In genomic region chr9:70135176-70135575, GRCh38 we compare ENCODE assay signal across 30 cellular contexts.
A peak's percentile ranks its signal among the peaks of the same experiment; 100 is the strongest.
DNase-seq lines count a peak whose midpoint lies in the region; ATAC-seq, FAIRE-seq and TF ChIP-seq lines count a peak whose summit lies in the region.
"Had no signal": no experiment of that assay in that cellular context is flagged by ENCODE, and none has a peak within 500 bp of the region (broad histone marks: within the 10 kb centered on the region; RNA-seq: fewer than 3 reads in every experiment).

No MANE protein-coding gene starts in this region.

- H3K9me2 ChIP-seq in GM23248 (ENCODE audit: insufficient read depth), result no peaks in the 10 kb centered on the region
- no peaks in the 10 kb centered on the region for H3K9me2 ChIP-seq in SK-N-SH

- peaks cover 34% of the 10 kb centered on the region for H3K4me1 ChIP-seq in GM23248 (ENCODE audit: insufficient read depth)
- peaks cover 16 to 32% of the 10 kb centered on the region in 2 experiments for H3K4me1 ChIP-seq in SK-N-SH (ENCODE audit: control insufficient read depth in 1 of 2, insufficient read depth in 2 of 2, low read depth in 1 of 2, low read length in 1 of 2)
- peaks cover 43% of the 10 kb centered on the region for H3K4me1 ChIP-seq in foreskin keratinocyte
- peaks cover 58% of the 10 kb centered on the region for H3K4me1 ChIP-seq in skeletal muscle satellite cell (ENCODE audit: control insufficient read depth, insufficient read depth, low read length)

- in situ Hi-C loops in GM23248 (cut with MboI), result no loop called here

- 0 out of 2 replicates have a peak, but pooled peaks have one; percentile 9 for TF ChIP-seq RAD21 in SK-N-SH (IDR thresholded peaks at IDR 0.05; ENCODE audit: low read length)

- TF ChIP-seq EP300 in SK-N-SH (IDR thresholded peaks at IDR 0.05; ENCODE audit: borderline replicate concordance in 1 of 2, low read depth in 1 of 2, low read length in 1 of 2), result no peak

- CTCF ChIA-PET in SK-N-SH (lab: Yijun Ruan, JAX), result interaction anchor here (1.9 to 2.4 kb wide), 2 partner anchors 21 to 164 kb away, joined by 7 to 11 read pairs; no protein-coding TSS in a partner anchor

- H3K27ac ChIP-seq in GM23248, result no peak overlapping the region
- peak overlapping the region in 1 of 2 experiments; percentile 68; a peak in 2 of 4 replicates for H3K27ac ChIP-seq in SK-N-SH (ENCODE audit: low read depth in 2 of 2, low read length in 1 of 2)
- no peak overlapping the region for H3K27ac ChIP-seq in foreskin keratinocyte
- H3K27ac ChIP-seq: KMS-11, ovary, RWPE1, SK-N-MC had no signal

- H3K9me3 ChIP-seq in GM23248 (ENCODE audit: low read depth) (no peaks in the 10 kb centered on the region), SK-N-SH (no peaks in the 10 kb centered on the region), skeletal muscle satellite cell (replicated peaks; ENCODE audit: low read length) (no peaks in the 10 kb centered on the region)
- H3K9me3 ChIP-seq: ovary, right atrium auricular region, upper lobe of left lung had no signal

- TF ChIP-seq CTCF in SK-N-SH (IDR thresholded peaks at IDR 0.05) (peak; percentile 46), foreskin keratinocyte (conservative IDR thresholded peaks at IDR 0.05) (peak; percentile 48)

- no peak for FAIRE-seq in frontal cortex (lab: Jason Lieb, UNC)
- FAIRE-seq: endometrium, HTR-8/SVneo had no signal

- H4K20me1 ChIP-seq in GM23248 (ENCODE audit: insufficient read depth) (no peaks in the 10 kb centered on the region), SK-N-SH (ENCODE audit: insufficient read depth) (no peaks in the 10 kb centered on the region)

- H3F3A ChIP-seq in GM23248 (ENCODE audit: insufficient read depth) (peaks cover 15% of the 10 kb centered on the region; the same call in 1 of the 2 replicates), SK-N-SH (replicated peaks; ENCODE audit: insufficient read depth) (peaks cover 39% of the 10 kb centered on the region)

- POLR2A ChIA-PET in SK-N-SH (lab: Yijun Ruan, JAX), result no interaction called here

- no peaks in the 10 kb centered on the region for H3K79me2 ChIP-seq in GM23248 (ENCODE audit: insufficient read depth)
- H3K79me2 ChIP-seq in SK-N-SH (ENCODE audit: insufficient read depth), result no peaks in the 10 kb centered on the region

- peak; percentile 36 for DNase-seq in GM23248
- no peak for DNase-seq in SK-N-SH
- DNase-seq in foreskin keratinocyte, result no peak
- no peak for DNase-seq in NCI-H1930 (lab: John Stamatoyannopoulos, UW)
- no peak for DNase-seq in frontal cortex (ENCODE audit: low spot score in 2 of 2)
- DNase-seq: activated CD4-positive, alpha-beta T cell treated with anti-CD3 and anti-CD28 coated beads for 36 hours; activated CD8-positive, alpha-beta T cell treated with anti-CD3 and anti-CD28 coated beads, Interleukin-2, amount 10 ng/mL, durations not matched to agents 7 days and 5 days; activated effector memory CD4-positive, alpha-beta T cell treated with Interleukin-2 at 50 U/mL for 16 hours; anterior cingulate cortex; caudate nucleus; CD4-positive, CD25-positive, alpha-beta regulatory T cell; dermis blood vessel endothelial cell; MV-4-11; NCI-H1436 treated with DMSO at 0.1 percent for 48 hours; NCI-H2107; NCI-H446; ovary; stimulated activated CD4-positive, alpha-beta T cell treated with anti-CD3 and anti-CD28 coated beads, Interleukin-12 subunit alpha, Interleukin-12 subunit beta, amount 100 ng/mL, for 4 hours; stimulated activated CD4-positive, alpha-beta T cell treated with anti-CD3 and anti-CD28 coated beads, Interleukin-4, amount 100 ng/mL, for 24 hours; substantia nigra; T-helper 2 cell; upper lobe of left lung had no signal

- H3K27me3 ChIP-seq in GM23248 (replicated peaks; ENCODE audit: insufficient read depth) (no peaks in the 10 kb centered on the region), SK-N-SH (ENCODE audit: insufficient read depth) (no peaks in the 10 kb centered on the region), foreskin keratinocyte (no peaks in the 10 kb centered on the region), skeletal muscle satellite cell (ENCODE audit: control insufficient read depth, insufficient read depth, low read length) (no peaks in the 10 kb centered on the region)
- H3K27me3 ChIP-seq: ovary, right atrium auricular region, upper lobe of left lung had no signal

- no peaks in the 10 kb centered on the region for H3K36me3 ChIP-seq in GM23248 (ENCODE audit: low read depth)
- no peaks in the 10 kb centered on the region for H3K36me3 ChIP-seq in SK-N-SH (replicated peaks in 1 of 2; ENCODE audit: control insufficient read depth in 1 of 2, insufficient read depth in 2 of 2, low read length in 1 of 2)
- no peaks in the 10 kb centered on the region for H3K36me3 ChIP-seq in skeletal muscle satellite cell (ENCODE audit: insufficient read depth, low read length)
- H3K36me3 ChIP-seq: ovary, upper lobe of left lung had no signal

- H3K9ac ChIP-seq in GM23248 (no peak overlapping the region), SK-N-SH (no peak overlapping the region), skeletal muscle satellite cell (ENCODE audit: low read depth, low read length) (peak overlapping the region; percentile 48)
- H3K9ac ChIP-seq: KMS-11 had no signal

- H2AFZ ChIP-seq in GM23248, result no peak overlapping the region
- peak overlapping the region; percentile 38; the same call in 1 of the 2 replicates for H2AFZ ChIP-seq in SK-N-SH (ENCODE audit: low read depth)

- peak; percentile 2 for ATAC-seq in foreskin keratinocyte
- ATAC-seq in HG02970 (IDR thresholded peaks at IDR 0.05; ENCODE audit: low FRiP score, unreplicated experiment), result no peak
- ATAC-seq: activated CD4-positive, alpha-beta T cell treated with anti-CD3 and anti-CD28 coated beads for 36 hours; activated CD8-positive, alpha-beta T cell treated with anti-CD3 and anti-CD28 coated beads, Interleukin-2, amount 10 ng/mL, durations not matched to agents 7 days and 5 days had no signal

- no peak overlapping the region for H3K4me2 ChIP-seq in GM23248 (ENCODE audit: unreplicated experiment)
- peak overlapping the region; percentile 1; the same call in 1 of the 2 replicates for H3K4me2 ChIP-seq in SK-N-SH
- no peak overlapping the region for H3K4me2 ChIP-seq in skeletal muscle satellite cell (ENCODE audit: low read length)
- H3K4me2 ChIP-seq: KMS-11 had no signal

- H3K4me3 ChIP-seq in GM23248, result no peak overlapping the region
- H3K4me3 ChIP-seq in SK-N-SH (ENCODE audit: low read depth in 2 of 2, low read length in 1 of 2), result no peak overlapping the region
- H3K4me3 ChIP-seq in skeletal muscle satellite cell (ENCODE audit: low read length), result no peak overlapping the region
- H3K4me3 ChIP-seq: ovary, right atrium auricular region, SK-N-MC, upper lobe of left lung had no signal

TF ChIP-seq in SK-N-SH, 30 proteins besides CTCF, POLR2A, EP300 and RAD21 (continues in another document):
- TF ChIP-seq NFIC (IDR thresholded peaks at IDR 0.05; ENCODE audit: borderline replicate concordance) (no peak), ELF1 (IDR thresholded peaks at IDR 0.05) (no peak), CHD2 (IDR thresholded peaks at IDR 0.05; ENCODE audit: low read length, partially characterized antibody) (no peak), NRF1 (IDR thresholded peaks at IDR 0.05; ENCODE audit: low read depth, low read length) (no peak), RCOR1 (IDR thresholded peaks at IDR 0.05; ENCODE audit: low read length) (no peak), TAF1 (IDR thresholded peaks at IDR 0.05; ENCODE audit: borderline replicate concordance, low read depth, low read length) (no peak), ZBTB33 (IDR thresholded peaks at IDR 0.05; ENCODE audit: borderline replicate concordance, low read depth) (no peak), FOSL2 (IDR thresholded peaks at IDR 0.05; ENCODE audit: borderline replicate concordance, low read depth) (no peak), YY1 (IDR thresholded peaks at IDR 0.05; ENCODE audit: low read depth) (no peak), FOXM1 (IDR thresholded peaks at IDR 0.05; ENCODE audit: low read depth) (no peak), IRF3 (IDR thresholded peaks at IDR 0.05; ENCODE audit: low read depth, low read length) (no peak), RXRA (IDR thresholded peaks at IDR 0.05; ENCODE audit: borderline replicate concordance, low read depth) (no peak)
- TF ChIP-seq, protein P1, sequence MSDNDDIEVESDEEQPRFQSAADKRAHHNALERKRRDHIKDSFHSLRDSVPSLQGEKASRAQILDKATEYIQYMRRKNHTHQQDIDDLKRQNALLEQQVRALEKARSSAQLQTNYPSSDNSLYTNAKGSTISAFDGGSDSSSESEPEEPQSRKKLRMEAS (IDR thresholded peaks at IDR 0.05; ENCODE audit: low read depth), result no peak
- TF ChIP-seq, protein P2, sequence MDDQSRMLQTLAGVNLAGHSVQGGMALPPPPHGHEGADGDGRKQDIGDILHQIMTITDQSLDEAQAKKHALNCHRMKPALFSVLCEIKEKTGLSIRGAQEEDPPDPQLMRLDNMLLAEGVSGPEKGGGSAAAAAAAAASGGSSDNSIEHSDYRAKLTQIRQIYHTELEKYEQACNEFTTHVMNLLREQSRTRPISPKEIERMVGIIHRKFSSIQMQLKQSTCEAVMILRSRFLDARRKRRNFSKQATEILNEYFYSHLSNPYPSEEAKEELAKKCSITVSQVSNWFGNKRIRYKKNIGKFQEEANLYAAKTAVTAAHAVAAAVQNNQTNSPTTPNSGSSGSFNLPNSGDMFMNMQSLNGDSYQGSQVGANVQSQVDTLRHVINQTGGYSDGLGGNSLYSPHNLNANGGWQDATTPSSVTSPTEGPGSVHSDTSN (IDR thresholded peaks at IDR 0.05), result no peak
